ENCODE assay signal across 13 cellular contexts in genomic region chr1:108702109-108702508, GRCh38. TPM values are rescaled to one million over a fixed set of nuclear protein-coding genes. Genes with fewer than 3 reads are reported as not detected.
"Had no signal": no experiment of that assay in that cellular context is flagged by ENCODE, and none has a peak within 500 bp of the region (broad histone marks: within the 10 kb centered on the region; RNA-seq: fewer than 3 reads in every experiment).

No MANE protein-coding gene starts in this region.

RNA-seq across cellular contexts. Expression of gene FNDC7, which starts 10.6 kb away (rescaled TPM):
- total RNA-seq: activated CD8-positive, alpha-beta T cell treated with anti-CD3 and anti-CD28 coated beads, Interleukin-2, amount 10 ng/mL, durations not matched to agents 7 days and 5 days; activated naive CD8-positive, alpha-beta T cell treated with anti-CD3 and anti-CD28 coated beads, Interleukin-2, amount 10 ng/mL, durations not matched to agents 7 days and 5 days; breast epithelium; dermis microvascular lymphatic vessel endothelial cell; endothelial cell of umbilical vein; esophagus mucosa; kidney epithelial cell; left lobe of liver; lower lobe of right lung; mucosa of descending colon; omental fat pad; right lobe of liver; uterus had no signal
- polyA plus RNA-seq: endothelial cell of umbilical vein had no signal
